In the genomic region with DNA sequence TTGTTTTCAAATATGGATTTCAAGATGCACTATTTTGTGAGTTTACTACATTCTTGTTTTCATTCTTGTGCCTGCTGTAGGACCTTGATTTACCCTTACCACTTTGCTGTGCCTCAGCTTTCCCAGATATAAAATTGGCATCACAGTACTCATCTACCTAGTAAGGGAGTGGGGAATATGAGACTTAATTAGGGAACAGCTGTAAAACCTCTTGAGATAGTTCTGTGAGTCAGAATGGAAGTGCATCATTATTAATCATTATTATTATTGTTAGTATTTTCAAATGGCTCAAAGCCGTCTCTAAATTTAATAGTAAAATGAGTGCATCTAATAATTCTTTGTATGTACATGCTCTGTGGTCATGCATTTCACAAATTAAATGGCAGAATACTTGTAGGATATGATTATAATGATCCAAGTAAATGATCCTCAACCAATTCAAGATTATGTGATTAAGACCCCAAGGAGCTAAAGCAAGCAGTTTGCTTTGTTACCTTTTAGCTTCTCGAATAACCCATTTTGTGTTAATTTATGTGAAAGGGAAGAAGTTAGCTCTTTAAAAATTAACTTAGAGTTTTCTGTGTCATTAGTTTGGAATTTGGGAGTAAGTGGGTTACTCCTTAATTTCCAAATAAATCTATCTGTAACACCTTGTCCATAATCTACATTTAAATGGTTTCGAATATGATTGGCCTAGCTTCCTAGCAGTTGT, we compare ENCODE assay signal across 18 cellular contexts.
"Had no signal": no experiment of that assay in that cellular context is flagged by ENCODE, and none has a peak within 500 bp of the region (broad histone marks: within the 10 kb centered on the region; RNA-seq: fewer than 3 reads in every experiment).

No MANE protein-coding gene starts in this region.

- H3K36me3 ChIP-seq: left ventricle myocardium inferior, right atrium auricular region, upper lobe of left lung had no signal

- H3K4me3 Mint-ChIP-seq: activated naive CD8-positive, alpha-beta T cell treated with anti-CD3 and anti-CD28 coated beads, Interleukin-2, amount 10 ng/mL, durations not matched to agents 7 days and 5 days; activated T-helper 1 cell treated with anti-CD3 and anti-CD28 coated beads, Interleukin-12 subunit alpha, Interleukin-12 subunit beta, Interleukin-2, Interleukin-4 antibody, amounts not matched to agents 30 ng/mL and 10 ng/mL and 1 ng/mL, durations not matched to agents 14 hours and 24 hours and 36 hours; naive thymus-derived CD8-positive, alpha-beta T cell; T-cell had no signal

- H3K27ac ChIP-seq: hepatocyte, right atrium auricular region, upper lobe of left lung had no signal

- H3K27ac Mint-ChIP-seq: activated naive CD8-positive, alpha-beta T cell treated with anti-CD3 and anti-CD28 coated beads, Interleukin-2, amount 10 ng/mL, durations not matched to agents 7 days and 5 days; activated T-helper 1 cell treated with anti-CD3 and anti-CD28 coated beads, Interleukin-12 subunit alpha, Interleukin-12 subunit beta, Interleukin-2, Interleukin-4 antibody, amounts not matched to agents 30 ng/mL and 10 ng/mL and 1 ng/mL, durations not matched to agents 14 hours and 24 hours and 36 hours; naive thymus-derived CD8-positive, alpha-beta T cell; T-cell had no signal

- ATAC-seq: activated CD4-positive, CD25-positive, alpha-beta regulatory T cell treated with anti-CD3 and anti-CD28 coated beads, Interleukin-2, amount 50 U/mL, for 24 hours; naive thymus-derived CD8-positive, alpha-beta T cell; stimulated activated naive CD8-positive, alpha-beta T cell treated with anti-CD3 and anti-CD28 coated beads, Interleukin-15, Interleukin-2, amounts not matched to agents 100 U/mL and 50 U/mL, for 24 hours; T-cell had no signal

- H3K36me3 Mint-ChIP-seq: activated naive CD8-positive, alpha-beta T cell treated with anti-CD3 and anti-CD28 coated beads, Interleukin-2, amount 10 ng/mL, durations not matched to agents 7 days and 5 days; T-cell had no signal

- DNase-seq: activated CD4-positive, alpha-beta T cell treated with anti-CD3 and anti-CD28 coated beads, Interleukin-2, amount 50 U/mL, for 1 hour; activated CD8-positive, alpha-beta memory T cell treated with anti-CD3 and anti-CD28 coated beads for 24 hours; activated naive CD8-positive, alpha-beta T cell treated with anti-CD3 and anti-CD28 coated beads, Interleukin-2, amount 10 ng/mL, durations not matched to agents 7 days and 5 days; anterior cingulate cortex; dermis blood vessel endothelial cell; islet precursor cell; left ventricle myocardium inferior; naive thymus-derived CD8-positive, alpha-beta T cell; posterior cingulate gyrus; small intestine; stimulated activated naive CD8-positive, alpha-beta T cell treated with anti-CD3 and anti-CD28 coated beads, Interleukin-15, Interleukin-2, amounts not matched to agents 100 U/mL and 50 U/mL, for 24 hours; T-cell; T-helper 9 cell; upper lobe of left lung had no signal

- H3K9me3 Mint-ChIP-seq: activated T-helper 1 cell treated with anti-CD3 and anti-CD28 coated beads, Interleukin-12 subunit alpha, Interleukin-12 subunit beta, Interleukin-2, Interleukin-4 antibody, amounts not matched to agents 30 ng/mL and 10 ng/mL and 1 ng/mL, durations not matched to agents 14 hours and 24 hours and 36 hours; T-cell had no signal

- H3K4me3 ChIP-seq: hepatocyte, left ventricle myocardium inferior, right atrium auricular region, upper lobe of left lung had no signal

- H3K4me2 ChIP-seq: hepatocyte had no signal

- H2AFZ ChIP-seq: hepatocyte had no signal

- H3K4me1 Mint-ChIP-seq: T-cell had no signal

- H3K9me3 ChIP-seq: left ventricle myocardium inferior, right atrium auricular region, upper lobe of left lung had no signal

- H3K27me3 ChIP-seq: hepatocyte, right atrium auricular region, upper lobe of left lung had no signal
